Comparison of ENCODE assay signal across 8 cellular contexts in genomic region chr17:43546317-43547188, GRCh38.
DNase-seq lines count a peak whose midpoint lies in the region; ATAC-seq lines count a peak whose summit lies in the region.

Gene ETV4, minus strand, starts transcription at chr17:43546340. Its CDS starts 723 bp downstream, at chr17:43545617.

- DNase-seq in NCI-H2107 treated with DMSO at 0.1 percent for 48 hours (lab: John Stamatoyannopoulos, UW; ENCODE audit: unreplicated experiment) (peak; percentile 37), NCI-H2107 (lab: John Stamatoyannopoulos, UW) (no peak), NCI-H2227 (lab: John Stamatoyannopoulos, UW; ENCODE audit: unreplicated experiment) (peak; percentile 97), caudate nucleus (lab: John Stamatoyannopoulos, UW) (peak; percentile 36 to 96 (median 82)), inferior parietal cortex (ENCODE audit: extremely low spot score) (peak; percentile 84), smooth muscle cell of the brain vasculature (ENCODE audit: low read depth, low spot score) (peak; percentile 90)
- DNase-seq in activated CD4-positive, CD25-positive, alpha-beta regulatory T cell (lab: John Stamatoyannopoulos, UW): peak; percentile 80 to 83 (median 82)

- H3K27ac ChIP-seq in caudate nucleus (ENCODE audit: low read depth, low read length): no peak within 1 kb of the TSS

- ATAC-seq in HG03097 (IDR thresholded peaks at IDR 0.05; ENCODE audit: low FRiP score, unreplicated experiment): peak; percentile 67
